In the genomic region with DNA sequence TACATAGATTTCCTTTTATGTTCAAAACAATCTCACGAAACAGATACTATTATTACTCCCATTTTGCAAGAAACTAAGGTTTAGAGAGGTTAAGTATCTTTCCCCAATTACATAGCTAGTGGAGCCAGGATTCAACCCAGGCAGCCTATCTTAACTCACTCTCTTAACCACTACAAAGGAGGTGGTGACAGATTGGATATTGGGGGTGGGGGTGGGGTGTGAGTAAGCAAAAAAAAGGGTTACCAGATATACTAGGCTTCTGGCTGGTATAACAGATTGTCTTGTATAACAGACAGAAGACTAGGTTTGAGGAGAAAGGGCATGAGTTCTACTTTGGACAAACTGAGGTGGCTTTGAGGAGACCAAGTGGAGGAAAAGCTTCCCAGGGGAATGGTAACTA, we compare ENCODE assay signal across 11 cellular contexts. TPM values are rescaled to one million over a fixed set of nuclear protein-coding genes. Genes with fewer than 3 reads are reported as not detected.
A peak's percentile ranks its signal among the peaks of the same experiment; 100 is the strongest.
DNase-seq lines count a peak whose midpoint lies in the region; ATAC-seq and TF ChIP-seq lines count a peak whose summit lies in the region.
"Had no signal": no experiment of that assay in that cellular context is flagged by ENCODE, and none has a peak within 500 bp of the region (broad histone marks: within the 10 kb centered on the region; RNA-seq: fewer than 3 reads in every experiment).

No MANE protein-coding gene starts in this region.

- no peak overlapping the region for H3K23ac ChIP-seq in mesenchymal stem cell (ENCODE audit: low read length in 2 of 2)

- intact Hi-C loops in adrenal gland (cut with DNase I) = no loop called here

- no peak overlapping the region for H2AK5ac ChIP-seq in mesenchymal stem cell (ENCODE audit: low read length, severe bottlenecking)

- no peak overlapping the region for H2AFZ ChIP-seq in mesenchymal stem cell (ENCODE audit: low read depth, low read length)
- H2AFZ ChIP-seq: parathyroid adenoma had no signal

- no peaks in the 10 kb centered on the region for H3K9me3 ChIP-seq in CD4-positive, CD25-positive, alpha-beta regulatory T cell (ENCODE audit: control insufficient read depth in 2 of 2, low read length in 2 of 2)
- H3K9me3 ChIP-seq in mesenchymal stem cell (ENCODE audit: control insufficient read depth, low read length) (no peaks in the 10 kb centered on the region), adrenal gland (replicated peaks in 1 of 3) (no peaks in the 10 kb centered on the region)
- H3K9me3 ChIP-seq: tibial nerve had no signal

- no peak for TF ChIP-seq CTCF in adrenal gland (IDR thresholded peaks at IDR 0.05)

- peak overlapping the region; percentile 61 for H3K4me3 ChIP-seq in CD4-positive, CD25-positive, alpha-beta regulatory T cell (ENCODE audit: low read depth, low read length)
- H3K4me3 ChIP-seq in H7 (ENCODE audit: insufficient read depth, low read depth, low read length) = no peak overlapping the region
- peak overlapping the region in 1 of 2 experiments; percentile 45 for H3K4me3 ChIP-seq in mesenchymal stem cell (ENCODE audit: insufficient read depth in 1 of 2, low read depth in 1 of 2, low read length in 2 of 2)
- H3K4me3 ChIP-seq in adrenal gland = no peak overlapping the region

- peaks cover 13% of the 10 kb centered on the region for H3K36me3 Mint-ChIP-seq in CD4-positive, CD25-positive, alpha-beta regulatory T cell
- peaks cover 42% of the 10 kb centered on the region for H3K36me3 Mint-ChIP-seq in activated CD4-positive, alpha-beta memory T cell treated with anti-CD3 and anti-CD28 coated beads, Interleukin-2, amount 10 ng/mL, durations not matched to agents 7 days and 5 days (ENCODE audit: low read depth)

- H3K27ac ChIP-seq in CD4-positive, CD25-positive, alpha-beta regulatory T cell (ENCODE audit: insufficient read depth, low read length, poor library complexity, severe bottlenecking) = peak overlapping the region; percentile 25
- H3K27ac ChIP-seq in mesenchymal stem cell (ENCODE audit: low read length, poor library complexity, severe bottlenecking) = no peak overlapping the region
- no peak overlapping the region for H3K27ac ChIP-seq in adrenal gland
- H3K27ac ChIP-seq: parathyroid adenoma had no signal

- H2BK12ac ChIP-seq in mesenchymal stem cell (ENCODE audit: low read length in 2 of 2) = no peak overlapping the region

- H3K9ac ChIP-seq in mesenchymal stem cell (ENCODE audit: low read length) = peak overlapping the region; percentile 10
- H3K9ac ChIP-seq: parathyroid adenoma had no signal

- POLR2A ChIA-PET in activated CD4-positive, alpha-beta memory T cell treated with anti-CD3 and anti-CD28 coated beads, Interleukin-2, amount 10 ng/mL, durations not matched to agents 7 days and 5 days (lab: Charles Lee) = interaction anchor here (4.0 kb wide), 1 partner anchor 90 kb away, joined by 34 read pairs; the partner anchor contains the start of gene CDKN3

- peak in 1 of 3 donors; percentile 63 for DNase-seq in CD4-positive, CD25-positive, alpha-beta regulatory T cell
- DNase-seq in H7 = peak; percentile 16
- DNase-seq in activated CD4-positive, alpha-beta memory T cell treated with anti-CD3 and anti-CD28 coated beads, Interleukin-2, amount 10 ng/mL, durations not matched to agents 7 days and 5 days = no peak
- DNase-seq in mesenchymal stem cell = no peak
- DNase-seq in mesenteric fat pad (ENCODE audit: low spot score) = no peak
- DNase-seq in adrenal gland = no peak
- DNase-seq in central memory CD4-positive, alpha-beta T cell = no peak
- DNase-seq in islet precursor cell = no peak
- DNase-seq: activated gamma-delta T cell had no signal

- peaks cover 0 to 3% (median 0%) of the 10 kb centered on the region in 7 donors for H3K9me3 Mint-ChIP-seq in CD4-positive, CD25-positive, alpha-beta regulatory T cell
- H3K9me3 Mint-ChIP-seq in activated CD4-positive, alpha-beta memory T cell treated with anti-CD3 and anti-CD28 coated beads, Interleukin-2, amount 10 ng/mL, durations not matched to agents 7 days and 5 days = no peaks in the 10 kb centered on the region

- no peaks in the 10 kb centered on the region for H3K79me1 ChIP-seq in mesenchymal stem cell (replicated peaks; ENCODE audit: low read length, poor library complexity, severe bottlenecking)

- WGBS in mesenchymal stem cell = no CpG with 5 or more reads among the region's 1 CpG
- WGBS in adrenal gland, 4 donors = 92 to 97% (median 93%) methylated on average over 1 of the region's 1 CpG

- ATAC-seq in CD4-positive, CD25-positive, alpha-beta regulatory T cell (ENCODE audit: low read depth in 2 of 2) = no peak

- H3K4me3 Mint-ChIP-seq in CD4-positive, CD25-positive, alpha-beta regulatory T cell = peak overlapping the region; percentile 92 to 97 (median 93)
- H3K4me3 Mint-ChIP-seq in activated CD4-positive, alpha-beta memory T cell treated with anti-CD3 and anti-CD28 coated beads, Interleukin-2, amount 10 ng/mL, durations not matched to agents 7 days and 5 days = peak overlapping the region; percentile 58

- peaks cover 49 to 80% (median 66%) of the 10 kb centered on the region in 4 donors for H3K4me1 Mint-ChIP-seq in CD4-positive, CD25-positive, alpha-beta regulatory T cell
- H3K4me1 Mint-ChIP-seq in activated CD4-positive, alpha-beta memory T cell treated with anti-CD3 and anti-CD28 coated beads, Interleukin-2, amount 10 ng/mL, durations not matched to agents 7 days and 5 days = peaks cover 71% of the 10 kb centered on the region

- H3K18ac ChIP-seq in mesenchymal stem cell (ENCODE audit: low read depth in 1 of 2, low read length in 2 of 2) = no peak overlapping the region

- no peak overlapping the region for H3K14ac ChIP-seq in mesenchymal stem cell (ENCODE audit: low read length in 2 of 2)

- H3K36me3 ChIP-seq in CD4-positive, CD25-positive, alpha-beta regulatory T cell (ENCODE audit: control insufficient read depth, insufficient read depth, low read length) = peaks cover 13% of the 10 kb centered on the region
- no peaks in the 10 kb centered on the region; the same call in 1 of the 2 replicates for H3K36me3 ChIP-seq in H7 (replicated peaks; ENCODE audit: control insufficient read depth, insufficient read depth, low read length)
- peaks cover 7 to 23% of the 10 kb centered on the region in 2 experiments for H3K36me3 ChIP-seq in mesenchymal stem cell (ENCODE audit: control insufficient read depth in 1 of 2, insufficient read depth in 2 of 2, low read depth in 1 of 2, low read length in 2 of 2)
- H3K36me3 ChIP-seq in adrenal gland (replicated peaks in 1 of 2) = no peaks in the 10 kb centered on the region

- CTCF ChIA-PET in activated CD4-positive, alpha-beta memory T cell treated with anti-CD3 and anti-CD28 coated beads, Interleukin-2, amount 10 ng/mL, durations not matched to agents 7 days and 5 days (lab: Charles Lee) = interaction anchor here (5.5 kb wide), 1 partner anchor 23 kb away, joined by 35 read pairs; the partner anchor contains the start of gene CGRRF1

- peaks cover 4% of the 10 kb centered on the region for H3K27me3 Mint-ChIP-seq in CD4-positive, CD25-positive, alpha-beta regulatory T cell
- H3K27me3 Mint-ChIP-seq in activated CD4-positive, alpha-beta memory T cell treated with anti-CD3 and anti-CD28 coated beads, Interleukin-2, amount 10 ng/mL, durations not matched to agents 7 days and 5 days = no peaks in the 10 kb centered on the region

- no peak for TF ChIP-seq POLR2A in adrenal gland (IDR thresholded peaks at IDR 0.05)

- peaks cover 46% of the 10 kb centered on the region for H3K4me1 ChIP-seq in CD4-positive, CD25-positive, alpha-beta regulatory T cell (ENCODE audit: control insufficient read depth, insufficient read depth, low read length, poor library complexity, severe bottlenecking)
- H3K4me1 ChIP-seq in mesenchymal stem cell (ENCODE audit: control insufficient read depth, insufficient read depth, low read depth, low read length) (peaks cover 7% of the 10 kb centered on the region), adrenal gland (replicated peaks in 1 of 2) (peaks cover 0 to 63% of the 10 kb centered on the region in 2 donors)

- no peak overlapping the region for H3K4me2 ChIP-seq in mesenchymal stem cell (ENCODE audit: low read length, poor library complexity, severe bottlenecking)

- no peaks in the 10 kb centered on the region for H3K27me3 ChIP-seq in CD4-positive, CD25-positive, alpha-beta regulatory T cell (ENCODE audit: control insufficient read depth, insufficient read depth, low read length)
- H3K27me3 ChIP-seq in H7 (ENCODE audit: control insufficient read depth, insufficient read depth, low read length) = no peaks in the 10 kb centered on the region
- no peaks in the 10 kb centered on the region for H3K27me3 ChIP-seq in mesenchymal stem cell (ENCODE audit: control insufficient read depth in 1 of 2, insufficient read depth in 1 of 2, low read length in 2 of 2)
- no peaks in the 10 kb centered on the region for H3K27me3 ChIP-seq in adrenal gland
- H3K27me3 ChIP-seq: tibial nerve had no signal

- H4K91ac ChIP-seq in mesenchymal stem cell (ENCODE audit: low read length) = no peak overlapping the region

- no peak overlapping the region for H2BK120ac ChIP-seq in mesenchymal stem cell (ENCODE audit: low read depth, low read length)

- H2BK5ac ChIP-seq in mesenchymal stem cell (ENCODE audit: low read depth, low read length, poor library complexity, severe bottlenecking) = no peak overlapping the region

- no peak overlapping the region for H3K4ac ChIP-seq in mesenchymal stem cell (ENCODE audit: low read depth in 1 of 2, low read length in 2 of 2)

- peak overlapping the region; percentile 52 to 97 (median 89) for H3K27ac Mint-ChIP-seq in CD4-positive, CD25-positive, alpha-beta regulatory T cell
- H3K27ac Mint-ChIP-seq in activated CD4-positive, alpha-beta memory T cell treated with anti-CD3 and anti-CD28 coated beads, Interleukin-2, amount 10 ng/mL, durations not matched to agents 7 days and 5 days = no peak overlapping the region

- H2BK15ac ChIP-seq in mesenchymal stem cell (ENCODE audit: low read depth, poor library complexity, severe bottlenecking) = no peak overlapping the region

- H4K8ac ChIP-seq in mesenchymal stem cell (ENCODE audit: low read length) = no peak overlapping the region

RNA-seq across cellular contexts. Expression of gene GMFB, which starts 2.1 kb away (rescaled TPM):
- 30.7 TPM for total RNA-seq in CD4-positive, CD25-positive, alpha-beta regulatory T cell
- polyA plus RNA-seq in CD4-positive, CD25-positive, alpha-beta regulatory T cell = 10 to 100 TPM; 16.3 to 25.9 (median 19.4) TPM
- 64.2 and 73.3 TPM in 2 replicates for total RNA-seq in H7 (2014; rRNA removed; shearing (Covaris generic))
- 10 to 100 TPM; 35.1 to 37.1 TPM for total RNA-seq in activated CD4-positive, alpha-beta memory T cell treated with anti-CD3 and anti-CD28 coated beads, Interleukin-2, amount 10 ng/mL, durations not matched to agents 7 days and 5 days
- polyA plus RNA-seq in mesenchymal stem cell (2013, experiment 1 of 2) = 44.1 TPM
- polyA plus RNA-seq in mesenchymal stem cell (2013, experiment 2 of 2) = 45.1 TPM
- 86.0 TPM for total RNA-seq in mesenteric fat pad
- 10 to 100 TPM; 22.0 to 54.4 (median 45.5) TPM for total RNA-seq in adrenal gland
- polyA plus RNA-seq in adrenal gland = 10 to 100 TPM in 2 of 3 donors, 1 to 10 TPM in 1; 8.2 to 53.6 (median 21.2) TPM

RNA-seq across cellular contexts. Expression of gene CGRRF1, which starts 23.0 kb away (rescaled TPM):
- 27.7 TPM for total RNA-seq in CD4-positive, CD25-positive, alpha-beta regulatory T cell
- 10 to 100 TPM; 31.1 to 45.6 (median 33.4) TPM for polyA plus RNA-seq in CD4-positive, CD25-positive, alpha-beta regulatory T cell
- total RNA-seq in H7 (2014; rRNA removed; shearing (Covaris generic)) = 9.1 and 17.7 TPM in 2 replicates
- 10 to 100 TPM; 13.3 to 14.0 TPM for total RNA-seq in activated CD4-positive, alpha-beta memory T cell treated with anti-CD3 and anti-CD28 coated beads, Interleukin-2, amount 10 ng/mL, durations not matched to agents 7 days and 5 days
- 13.6 TPM for polyA plus RNA-seq in mesenchymal stem cell (2013, experiment 1 of 2)
- polyA plus RNA-seq in mesenchymal stem cell (2013, experiment 2 of 2) = 14.4 TPM
- 23.3 TPM for total RNA-seq in mesenteric fat pad
- total RNA-seq in adrenal gland = 10 to 100 TPM in 7 of 8 donors, 1 to 10 TPM in 1; 9.4 to 22.9 (median 18.3) TPM
- polyA plus RNA-seq in adrenal gland = 10 to 100 TPM; 16.8 to 26.9 (median 23.4) TPM

RNA-seq across cellular contexts. Expression of gene CNIH1, which starts 45.5 kb away (rescaled TPM):
- 40.5 TPM for total RNA-seq in CD4-positive, CD25-positive, alpha-beta regulatory T cell
- 100 to 1,000 TPM in 2 of 4 donors, 10 to 100 TPM in 2; 81.2 to 112 (median 102) TPM for polyA plus RNA-seq in CD4-positive, CD25-positive, alpha-beta regulatory T cell
- total RNA-seq in H7 (2014; rRNA removed; shearing (Covaris generic)) = 98.5 and 116 TPM in 2 replicates
- total RNA-seq in activated CD4-positive, alpha-beta memory T cell treated with anti-CD3 and anti-CD28 coated beads, Interleukin-2, amount 10 ng/mL, durations not matched to agents 7 days and 5 days = 10 to 100 TPM; 66.2 to 69.2 TPM
- polyA plus RNA-seq in mesenchymal stem cell (2013, experiment 1 of 2) = 195 TPM
- polyA plus RNA-seq in mesenchymal stem cell (2013, experiment 2 of 2) = 199 TPM
- 101 TPM for total RNA-seq in mesenteric fat pad
- total RNA-seq in adrenal gland = 100 to 1,000 TPM in 6 of 8 donors, 10 to 100 TPM in 2; 56.4 to 173 (median 115) TPM
- polyA plus RNA-seq in adrenal gland = 100 to 1,000 TPM in 1 of 3 donors, 10 to 100 TPM in 2; 24.5 to 328 (median 30.6) TPM
